33 cellular contexts compared by ENCODE assay signal in genomic region chr6:52632011-52632410, GRCh38.
"Had no signal": no experiment of that assay in that cellular context is flagged by ENCODE, and none has a peak within 500 bp of the region (broad histone marks: within the 10 kb centered on the region; RNA-seq: fewer than 3 reads in every experiment).

No MANE protein-coding gene starts in this region.

- H3K27ac ChIP-seq: body of pancreas, brain microvascular endothelial cell, breast epithelium, VCaP had no signal

- H3K27me3 ChIP-seq: body of pancreas, brain microvascular endothelial cell, breast epithelium had no signal

- ATAC-seq: activated CD8-positive, alpha-beta T cell treated with anti-CD3 and anti-CD28 coated beads for 36 hours; activated naive CD4-positive, alpha-beta T cell treated with anti-CD3 and anti-CD28 coated beads, Interleukin-2, amount 50 U/mL, for 72 hours; activated T-cell treated with anti-CD3 and anti-CD28 coated beads, Interleukin-2, amount 50 U/mL, for 4 hours; activated T-cell treated with anti-CD3 and anti-CD28 coated beads, Interleukin-2, amount 50 U/mL, for 72 hours; activated T-helper 17 cell treated with anti-CD3 and anti-CD28 coated beads, Interleukin-2, amount 50 U/mL, for 72 hours; body of pancreas had no signal

- H3K36me3 ChIP-seq: brain microvascular endothelial cell, breast epithelium had no signal

- H3K9me3 ChIP-seq: body of pancreas, breast epithelium had no signal

- DNase-seq: activated B cell treated with CpG ODN at 0.5 μM for 24 hours; activated CD4-positive, alpha-beta memory T cell treated with anti-CD3 and anti-CD28 coated beads for 36 hours; activated CD4-positive, alpha-beta T cell treated with anti-CD3 and anti-CD28 coated beads for 4 hours; activated CD4-positive, alpha-beta T cell treated with anti-CD3 and anti-CD28 coated beads, Interleukin-2, amount 10 ng/mL, durations not matched to agents 24 days and 14 days; activated CD4-positive, alpha-beta T cell treated with anti-CD3 and anti-CD28 coated beads, Interleukin-2, amount 50 U/mL, for 1 hour; activated CD4-positive, alpha-beta T cell treated with anti-CD3 and anti-CD28 coated beads, Interleukin-2, amount 50 U/mL, for 4 hours; activated CD4-positive, CD25-positive, alpha-beta regulatory T cell treated with anti-CD3 and anti-CD28 coated beads, Interleukin-2, amount 50 U/mL, for 72 hours; activated CD8-positive, alpha-beta memory T cell treated with anti-CD3 and anti-CD28 coated beads, Interleukin-2, amount 50 U/mL, for 4 hours; activated CD8-positive, alpha-beta T cell treated with anti-CD3 and anti-CD28 coated beads for 36 hours; activated effector memory CD4-positive, alpha-beta T cell treated with anti-CD3 and anti-CD28 coated beads, Interleukin-2, amount 50 U/mL, for 16 hours; activated gamma-delta T cell treated with Interleukin-2 at 50 U/mL for 16 hours; activated naive CD4-positive, alpha-beta T cell; activated naive CD4-positive, alpha-beta T cell treated with anti-CD3 and anti-CD28 coated beads for 36 hours; activated naive CD4-positive, alpha-beta T cell treated with anti-CD3 and anti-CD28 coated beads, Interleukin-2, amount 50 U/mL, for 16 hours; activated naive CD8-positive, alpha-beta T cell treated with anti-CD3 and anti-CD28 coated beads for 36 hours; activated T-cell treated with anti-CD3 and anti-CD28 coated beads for 4 hours; activated T-cell treated with anti-CD3 and anti-CD28 coated beads, Interleukin-2, amount 50 U/mL, for 1 hour; activated T-cell treated with anti-CD3 and anti-CD28 coated beads, Interleukin-2, amount 50 U/mL, for 4 hours; activated T-cell treated with anti-CD3 and anti-CD28 coated beads, Interleukin-2, amount 50 U/mL, for 72 hours; amniotic stem cell; aorta; body of pancreas; brain microvascular endothelial cell; central memory CD4-positive, alpha-beta T cell; T-helper 1 cell; T-helper 2 cell; T-helper 9 cell had no signal

- H3K4me3 ChIP-seq: body of pancreas, breast epithelium had no signal

- FAIRE-seq: astrocyte, TTC549 had no signal

- H3K4me1 ChIP-seq: body of pancreas, breast epithelium had no signal
